ENCODE assay signal across 13 cellular contexts in the genomic region with DNA sequence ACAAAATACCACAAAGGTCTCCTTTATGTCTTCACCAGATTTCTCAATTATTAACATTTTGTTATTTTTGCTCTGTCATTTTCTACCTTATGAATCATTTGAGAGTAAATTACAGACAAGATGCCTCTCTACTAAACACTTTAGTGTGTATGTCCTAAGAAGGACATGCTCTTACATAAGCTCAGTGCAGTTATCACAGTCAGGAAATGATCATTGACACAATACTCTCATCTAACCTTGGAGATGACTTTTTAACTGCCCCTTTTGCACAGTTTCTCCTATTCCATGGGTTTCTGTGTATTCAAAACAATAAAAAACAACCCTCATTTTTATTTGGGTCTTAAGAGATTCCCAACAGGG.
DNase-seq lines count a peak whose midpoint lies in the region; ATAC-seq, FAIRE-seq and TF ChIP-seq lines count a peak whose summit lies in the region.
"Had no signal": no experiment of that assay in that cellular context is flagged by ENCODE, and none has a peak within 500 bp of the region (broad histone marks: within the 10 kb centered on the region; RNA-seq: fewer than 3 reads in every experiment).

No MANE protein-coding gene starts in this region.

- peaks cover 12% of the 10 kb centered on the region for H3K27me3 Mint-ChIP-seq in nephron progenitor cell (ENCODE audit: low read depth, poor library complexity)

- no peak for TF ChIP-seq POLR2A in body of pancreas (IDR thresholded peaks at IDR 0.05)

- no peaks in the 10 kb centered on the region for H3K79me2 ChIP-seq in DND-41 (ENCODE audit: insufficient read depth, low read length)

- H3K9ac ChIP-seq in DND-41 (ENCODE audit: low read depth, low read length) = peak overlapping the region; percentile 51

- H4K20me1 ChIP-seq in DND-41 (ENCODE audit: insufficient read depth, low read length) = no peaks in the 10 kb centered on the region

- H3K27me3 ChIP-seq in DND-41 (ENCODE audit: insufficient read depth, low read length, poor library complexity) (no peaks in the 10 kb centered on the region), body of pancreas (no peaks in the 10 kb centered on the region)

- no peak overlapping the region for H3K4me3 Mint-ChIP-seq in nephron progenitor cell
- H3K4me3 Mint-ChIP-seq: mesothelial cell of epicardium had no signal

- intact Hi-C loops in sciatic nerve (cut with DNase I) = no loop called here
- intact Hi-C loops in body of pancreas (cut with DNase I) = no loop called here

- FAIRE-seq in D721Med (lab: Jason Lieb, UNC) = no peak
- FAIRE-seq: GM12892 had no signal

- peak overlapping the region; percentile 85 for H3K27ac ChIP-seq in DND-41 (ENCODE audit: low read length)
- no peak overlapping the region for H3K27ac ChIP-seq in body of pancreas
- H3K27ac ChIP-seq: VCaP had no signal

- DNase-seq in DND-41 (no peak), MV-4-11 (lab: John Stamatoyannopoulos, UW) (peak; percentile 16), fibroblast of mammary gland (ENCODE audit: low read depth) (peak; percentile 53), sciatic nerve (ENCODE audit: low spot score) (no peak), nephron progenitor cell (no peak), D721Med (ENCODE audit: insufficient read length, low spot score) (no peak), body of pancreas (no peak)
- DNase-seq: dermis blood vessel endothelial cell, NCI-H2227 treated with DMSO at 0.1 percent for 48 hours, RPMI8226 had no signal

- H3K4me1 ChIP-seq in DND-41 (ENCODE audit: insufficient read depth, low read length) = peaks cover 55% of the 10 kb centered on the region
- H3K4me1 ChIP-seq in body of pancreas = no peaks in the 10 kb centered on the region

- ATAC-seq in DND-41 (ENCODE audit: insufficient read depth, low read depth) (peak; percentile 37), sciatic nerve (peak; percentile 65), body of pancreas (no peak)

- TF ChIP-seq CTCF in DND-41 (IDR thresholded peaks at IDR 0.05; ENCODE audit: borderline replicate concordance, extremely low read depth, low read length, poor library complexity, severe bottlenecking) (no peak), fibroblast of mammary gland (conservative IDR thresholded peaks at IDR 0.05; ENCODE audit: control insufficient read depth, insufficient read depth, low read depth, low read length) (no peak), nephron progenitor cell (IDR thresholded peaks at IDR 0.05) (no peak), D721Med (IDR thresholded peaks at IDR 0.05; ENCODE audit: insufficient read depth, missing control alignments) (no peak), body of pancreas (IDR thresholded peaks at IDR 0.05) (no peak)

- H3K36me3 Mint-ChIP-seq in nephron progenitor cell (ENCODE audit: low read depth) = peaks cover 5% of the 10 kb centered on the region

- no peak overlapping the region for H3K27ac Mint-ChIP-seq in nephron progenitor cell

- H3K4me1 Mint-ChIP-seq in nephron progenitor cell = peaks cover 20% of the 10 kb centered on the region

- H3K4me2 ChIP-seq in DND-41 (ENCODE audit: insufficient read depth, low read length) = peak overlapping the region; percentile 63

- H3K36me3 ChIP-seq in DND-41 (ENCODE audit: insufficient read depth, low read length) (no peaks in the 10 kb centered on the region), body of pancreas (replicated peaks in 1 of 2; ENCODE audit: insufficient read depth in 1 of 2, low read depth in 2 of 2) (no peaks in the 10 kb centered on the region)

- peak overlapping the region; percentile 11; the same call in 1 of the 2 replicates for H2AFZ ChIP-seq in DND-41 (ENCODE audit: low read depth, low read length)

- H3K9me3 Mint-ChIP-seq in nephron progenitor cell = peaks cover 23% of the 10 kb centered on the region

- H3K9me3 ChIP-seq in DND-41 (ENCODE audit: insufficient read depth, low read length, severe bottlenecking) (peaks cover 16% of the 10 kb centered on the region), body of pancreas (peaks cover 0 to 7% (median 0%) of the 10 kb centered on the region in 3 donors)

- H3K4me3 ChIP-seq in DND-41 (ENCODE audit: low read depth in 1 of 2, low read length in 2 of 2) = peak overlapping the region in 1 of 2 experiments; percentile 42; a peak in 1 of 4 replicates
- H3K4me3 ChIP-seq in fibroblast of mammary gland (ENCODE audit: control insufficient read depth, low read depth, low read length) = no peak overlapping the region
- H3K4me3 ChIP-seq in body of pancreas = no peak overlapping the region

Comparison
In these comparisons a context has a peak if more than half of its experiments do, and no peak if none do; other contexts are left out.
1. DNase-seq: peak in MV-4-11 (single experiment) and fibroblast of mammary gland (single experiment); none in DND-41 (single experiment), sciatic nerve (single experiment), nephron progenitor cell (single experiment), D721Med (single experiment) and body of pancreas (0 of 4).